Comparison of ENCODE assay signal across 11 cellular contexts in the genomic region with DNA sequence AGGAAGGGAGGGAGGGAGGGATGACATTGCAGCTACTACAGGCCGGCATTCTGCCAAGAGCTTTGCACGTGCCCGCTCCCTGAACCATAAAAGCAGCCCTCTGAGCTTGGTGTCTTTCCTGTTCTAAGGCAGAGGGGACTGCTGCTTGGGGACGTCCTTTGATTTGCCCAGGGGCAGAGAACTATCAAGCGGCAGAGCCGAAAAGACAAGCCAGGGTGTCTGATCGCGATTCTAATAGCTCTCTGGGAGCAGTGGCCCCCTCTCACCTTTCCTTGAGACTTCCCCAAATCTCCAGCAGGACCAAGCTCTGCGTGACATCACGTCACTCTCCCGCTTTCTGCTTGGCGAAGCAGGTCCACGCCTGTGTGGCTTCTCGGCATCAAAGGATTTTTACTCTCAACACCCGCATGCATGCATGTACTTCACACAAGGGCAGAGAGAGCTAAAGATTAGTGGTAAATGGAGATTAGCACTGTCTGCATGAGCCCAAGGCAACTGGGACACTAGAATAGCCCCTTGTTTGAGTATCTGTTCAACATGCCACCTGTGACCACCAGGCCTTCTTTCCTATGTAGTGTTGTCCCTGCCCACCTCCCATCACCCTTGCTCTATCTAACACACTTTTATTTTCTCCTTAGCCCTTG.
DNase-seq lines count a peak whose midpoint lies in the region; ATAC-seq, FAIRE-seq and TF ChIP-seq lines count a peak whose summit lies in the region.
"Had no signal": no experiment of that assay in that cellular context is flagged by ENCODE, and none has a peak within 500 bp of the region (broad histone marks: within the 10 kb centered on the region; RNA-seq: fewer than 3 reads in every experiment).

No MANE protein-coding gene starts in this region.

- H3K4me1 ChIP-seq in kidney (ENCODE audit: control insufficient read depth in 1 of 2, insufficient read depth in 1 of 2, low read depth in 1 of 2, low read length in 2 of 2) = peaks cover 6% of the 10 kb centered on the region in 2 donors

- H3K9ac ChIP-seq in kidney (ENCODE audit: low read length in 2 of 2) = no peak overlapping the region

- FAIRE-seq in kidney (lab: Jason Lieb, UNC) = no peak
- FAIRE-seq: A549 had no signal

- H3K9me3 ChIP-seq in kidney (ENCODE audit: control insufficient read depth in 1 of 2, low read length in 2 of 2) = no peaks in the 10 kb centered on the region
- H3K9me3 ChIP-seq: A549 had no signal

- no peak for TF ChIP-seq CTCF in kidney (IDR thresholded peaks at IDR 0.05; ENCODE audit: borderline replicate concordance, extremely low read depth, insufficient read depth)

- H3K27ac ChIP-seq in kidney (ENCODE audit: low read depth in 2 of 2, low read length in 2 of 2) = no peak overlapping the region

- peak; percentile 78 for DNase-seq in NCI-H2029 (lab: John Stamatoyannopoulos, UW)
- no peak for DNase-seq in NCI-H2029 treated with DMSO at 0.1 percent for 48 hours (lab: John Stamatoyannopoulos, UW)
- peak; percentile 22 for DNase-seq in SHP77 treated with DMSO at 0.1 percent for 48 hours (lab: John Stamatoyannopoulos, UW)
- DNase-seq in kidney = peak; percentile 72
- peak; percentile 59 for DNase-seq in ureter (ENCODE audit: low spot score)
- DNase-seq in HT-29 (ENCODE audit: low spot score) = no peak
- DNase-seq in HuH-7.5 (ENCODE audit: low spot score) = no peak
- DNase-seq: foreskin melanocyte, NCI-H1436 had no signal

- ATAC-seq in HG03469 (IDR thresholded peaks at IDR 0.05; ENCODE audit: unreplicated experiment) = no peak
- ATAC-seq: A549 had no signal

- intact Hi-C loops in kidney (cut with DNase I) = no loop called here

- no peaks in the 10 kb centered on the region for H3K36me3 ChIP-seq in kidney (ENCODE audit: control insufficient read depth in 1 of 2, insufficient read depth in 2 of 2, low read length in 2 of 2)

- H3K4me3 ChIP-seq in kidney (ENCODE audit: low read length in 2 of 2) = no peak overlapping the region
- H3K4me3 ChIP-seq: A549 had no signal

Comparison
In these comparisons a context has a peak if more than half of its experiments do, and no peak if none do; other contexts are left out.
1. DNase-seq: peak in NCI-H2029 (single experiment), SHP77 treated with DMSO at 0.1 percent for 48 hours (single experiment), kidney (single experiment) and ureter (single experiment); none in NCI-H2029 treated with DMSO at 0.1 percent for 48 hours (single experiment), HT-29 (single experiment) and HuH-7.5 (single experiment).